In the genomic region with DNA sequence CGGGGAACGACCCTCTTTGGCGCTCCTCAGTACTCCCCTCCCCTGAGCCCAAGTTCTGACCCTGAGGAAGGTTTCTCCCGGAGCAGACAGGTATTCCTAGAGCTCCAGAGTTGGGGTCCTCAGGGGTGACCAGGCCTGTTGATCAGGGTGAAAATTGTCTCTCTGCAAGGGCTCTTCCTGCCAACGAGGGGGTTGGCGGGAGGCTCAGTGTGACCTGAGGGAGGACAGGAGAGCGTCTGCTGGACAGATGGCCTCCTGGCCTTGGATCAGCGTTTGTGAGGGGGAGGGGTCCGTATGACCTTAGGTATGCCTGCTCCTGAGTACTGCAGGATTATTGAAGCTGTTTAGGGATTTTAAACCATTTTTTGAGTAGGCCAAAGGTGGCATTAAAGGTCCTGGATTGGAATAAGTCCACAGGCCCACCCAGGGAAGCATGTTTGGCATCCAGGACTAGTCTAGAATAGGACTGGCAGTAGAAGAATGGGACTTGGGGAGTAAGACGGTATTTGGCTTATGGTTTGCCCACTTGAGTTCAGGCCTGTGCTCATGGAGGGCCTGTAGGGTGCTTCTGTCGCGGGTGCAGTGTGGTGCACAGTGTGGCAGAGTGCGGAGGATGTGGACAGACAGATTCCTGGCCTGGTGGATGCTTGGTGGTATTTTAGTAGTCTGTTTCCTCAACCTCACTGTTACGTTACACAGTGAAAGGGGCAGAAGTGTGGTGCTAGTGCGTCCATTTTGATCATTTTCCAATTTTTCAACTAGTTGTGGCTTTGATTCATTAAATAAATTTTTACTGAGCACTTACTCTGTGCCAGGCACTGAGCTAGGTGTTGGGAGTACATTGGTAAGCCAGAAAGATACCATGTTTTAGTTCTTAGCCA, we compare ENCODE assay signal across 8 cellular contexts. TPM values are rescaled to one million over a fixed set of nuclear protein-coding genes. Genes with fewer than 3 reads are reported as not detected.
DNase-seq lines count a peak whose midpoint lies in the region; ATAC-seq and TF ChIP-seq lines count a peak whose summit lies in the region.

No MANE protein-coding gene starts in this region.

- DNase-seq in EL (peak; percentile 40), RKO (ENCODE audit: low spot score) (peak; percentile 71), glutamatergic neuron (peak; percentile 66), progenitor cell of endocrine pancreas (ENCODE audit: low spot score, unreplicated experiment) (no peak), hippocampal formation (lab: John Stamatoyannopoulos, UW) (no peak)
- DNase-seq in activated naive CD4-positive, alpha-beta T cell treated with Interleukin-2 at 50 U/mL for 16 hours, result peak; percentile 48

- H3K4me3 Mint-ChIP-seq in glutamatergic neuron (ENCODE audit: unreplicated experiment) (peak overlapping the region; percentile 94), progenitor cell of endocrine pancreas (ENCODE audit: low read depth) (peak overlapping the region; percentile 95)

- peak; percentile 9 for ATAC-seq in HG03045 (IDR thresholded peaks at IDR 0.05; ENCODE audit: unreplicated experiment)
- ATAC-seq in HG02759 (IDR thresholded peaks at IDR 0.05; ENCODE audit: unreplicated experiment), result no peak

- H3K9me3 Mint-ChIP-seq in glutamatergic neuron (ENCODE audit: unreplicated experiment) (peaks cover 21% of the 10 kb centered on the region), progenitor cell of endocrine pancreas (ENCODE audit: low read depth) (no peaks in the 10 kb centered on the region)

- H3K4me1 Mint-ChIP-seq in glutamatergic neuron (ENCODE audit: low read depth, unreplicated experiment), result peaks cover 41% of the 10 kb centered on the region
- H3K4me1 Mint-ChIP-seq in progenitor cell of endocrine pancreas (ENCODE audit: low read depth), result peaks cover 52% of the 10 kb centered on the region

- H3K27me3 Mint-ChIP-seq in glutamatergic neuron (ENCODE audit: unreplicated experiment) (peaks cover 13% of the 10 kb centered on the region), progenitor cell of endocrine pancreas (no peaks in the 10 kb centered on the region)

- no peaks in the 10 kb centered on the region for H3K36me3 Mint-ChIP-seq in glutamatergic neuron (ENCODE audit: unreplicated experiment)
- no peaks in the 10 kb centered on the region for H3K36me3 Mint-ChIP-seq in progenitor cell of endocrine pancreas (ENCODE audit: insufficient read depth)

- TF ChIP-seq CTCF in glutamatergic neuron (IDR thresholded peaks at IDR 0.05; ENCODE audit: partially characterized antibody, unreplicated experiment) (no peak), progenitor cell of endocrine pancreas (IDR thresholded peaks at IDR 0.05; ENCODE audit: unreplicated experiment) (peak; percentile 10)

- H3K27ac Mint-ChIP-seq in glutamatergic neuron (ENCODE audit: unreplicated experiment) (peak overlapping the region; percentile 98), progenitor cell of endocrine pancreas (peak overlapping the region; percentile 96)

RNA-seq across cellular contexts. Expression of a gene that starts 1.0 kb away (rescaled TPM):
- total RNA-seq in glutamatergic neuron (ENCODE audit: unreplicated experiment), result 42.3 TPM
- total RNA-seq in progenitor cell of endocrine pancreas, result 40.0 and 40.5 TPM in 2 replicates

RNA-seq across cellular contexts. Expression of a gene that starts 33.4 kb away (rescaled TPM):
- total RNA-seq in glutamatergic neuron (ENCODE audit: unreplicated experiment) (84.3 TPM), progenitor cell of endocrine pancreas (189 and 200 TPM in 2 replicates)

Comparison
In these comparisons a context has a peak if more than half of its experiments do, and no peak if none do; other contexts are left out.
1. DNase-seq: peak in EL (single experiment), RKO (single experiment), activated naive CD4-positive, alpha-beta T cell treated with Interleukin-2 at 50 U/mL for 16 hours (single experiment) and glutamatergic neuron (single experiment); none in progenitor cell of endocrine pancreas (single experiment) and hippocampal formation (0 of 2).